In the genomic region with DNA sequence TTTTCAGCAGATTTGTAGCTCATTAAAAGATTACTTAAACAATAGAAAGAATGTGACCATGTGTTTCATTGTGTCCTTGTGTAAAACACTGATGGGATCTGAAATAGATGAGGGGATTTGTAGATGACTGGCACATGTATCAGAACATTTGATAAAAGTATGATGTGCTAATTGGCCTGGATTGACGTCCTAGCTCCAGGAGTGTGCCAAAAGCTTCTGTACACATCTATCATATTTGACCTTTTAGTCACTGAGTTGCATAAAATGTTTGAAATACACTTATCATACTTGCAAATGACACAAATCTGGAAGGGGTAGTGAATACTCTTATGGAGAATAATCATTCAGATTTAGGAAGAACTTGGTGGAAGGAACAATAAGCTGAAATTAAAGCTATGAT, we compare ENCODE assay signal across 27 cellular contexts.
"Had no signal": no experiment of that assay in that cellular context is flagged by ENCODE, and none has a peak within 500 bp of the region (broad histone marks: within the 10 kb centered on the region; RNA-seq: fewer than 3 reads in every experiment).

No MANE protein-coding gene starts in this region.

- ATAC-seq: activated CD4-positive, alpha-beta T cell treated with anti-CD3 and anti-CD28 coated beads for 36 hours; activated CD8-positive, alpha-beta memory T cell treated with anti-CD3 and anti-CD28 coated beads, Interleukin-2, amount 10 ng/mL, durations not matched to agents 7 days and 5 days; activated CD8-positive, alpha-beta T cell treated with anti-CD3 and anti-CD28 coated beads, Interleukin-2, amount 10 ng/mL, durations not matched to agents 7 days and 5 days; activated naive CD8-positive, alpha-beta T cell treated with anti-CD3 and anti-CD28 coated beads, Interleukin-2, amount 50 U/mL, for 24 hours; body of pancreas; effector memory CD8-positive, alpha-beta T cell had no signal

- H3K27me3 ChIP-seq: adrenal gland, body of pancreas, breast epithelium had no signal

- H3K36me3 ChIP-seq: adrenal gland, breast epithelium had no signal

- H3K27ac ChIP-seq: adrenal gland, body of pancreas, breast epithelium, coronary artery, epithelial cell of prostate had no signal

- FAIRE-seq: frontal cortex had no signal

- H3K4me3 ChIP-seq: adrenal gland, body of pancreas, breast epithelium, coronary artery had no signal

- H3K9me3 ChIP-seq: adrenal gland, body of pancreas, breast epithelium had no signal

- DNase-seq: activated CD4-positive, alpha-beta memory T cell treated with anti-CD3 and anti-CD28 coated beads for 36 hours; activated CD4-positive, alpha-beta T cell treated with anti-CD3 and anti-CD28 coated beads for 36 hours; activated CD4-positive, alpha-beta T cell treated with anti-CD3 and anti-CD28 coated beads, Interleukin-2, amount 10 ng/mL, durations not matched to agents 24 days and 14 days; activated CD4-positive, CD25-positive, alpha-beta regulatory T cell; activated CD4-positive, CD25-positive, alpha-beta regulatory T cell treated with anti-CD3 and anti-CD28 coated beads, Interleukin-2, amount 50 U/mL, for 72 hours; activated CD8-positive, alpha-beta memory T cell treated with anti-CD3 and anti-CD28 coated beads, Interleukin-2, amount 10 ng/mL, durations not matched to agents 7 days and 5 days; activated CD8-positive, alpha-beta memory T cell treated with anti-CD3 and anti-CD28 coated beads, Interleukin-2, amount 50 U/mL, for 4 hours; activated CD8-positive, alpha-beta T cell treated with anti-CD3 and anti-CD28 coated beads, Interleukin-2, amount 10 ng/mL, durations not matched to agents 7 days and 5 days; activated effector memory CD4-positive, alpha-beta T cell treated with anti-CD3 and anti-CD28 coated beads, Interleukin-2, amount 50 U/mL, for 16 hours; activated naive CD4-positive, alpha-beta T cell treated with anti-CD3 and anti-CD28 coated beads for 36 hours; activated naive CD8-positive, alpha-beta T cell treated with anti-CD3 and anti-CD28 coated beads for 36 hours; activated naive CD8-positive, alpha-beta T cell treated with anti-CD3 and anti-CD28 coated beads, Interleukin-2, amount 50 U/mL, for 24 hours; activated T-cell treated with anti-CD3 and anti-CD28 coated beads, Interleukin-2, amount 50 U/mL, for 1 hour; activated T-cell treated with anti-CD3 and anti-CD28 coated beads, Interleukin-2, amount 50 U/mL, for 48 hours; adrenal gland; amygdala; aorta; body of pancreas; effector CD4-positive, alpha-beta T cell; effector memory CD8-positive, alpha-beta T cell; foreskin fibroblast; head of caudate nucleus; T-helper 2 cell had no signal
